10 cellular contexts compared by ENCODE assay signal in the genomic region with DNA sequence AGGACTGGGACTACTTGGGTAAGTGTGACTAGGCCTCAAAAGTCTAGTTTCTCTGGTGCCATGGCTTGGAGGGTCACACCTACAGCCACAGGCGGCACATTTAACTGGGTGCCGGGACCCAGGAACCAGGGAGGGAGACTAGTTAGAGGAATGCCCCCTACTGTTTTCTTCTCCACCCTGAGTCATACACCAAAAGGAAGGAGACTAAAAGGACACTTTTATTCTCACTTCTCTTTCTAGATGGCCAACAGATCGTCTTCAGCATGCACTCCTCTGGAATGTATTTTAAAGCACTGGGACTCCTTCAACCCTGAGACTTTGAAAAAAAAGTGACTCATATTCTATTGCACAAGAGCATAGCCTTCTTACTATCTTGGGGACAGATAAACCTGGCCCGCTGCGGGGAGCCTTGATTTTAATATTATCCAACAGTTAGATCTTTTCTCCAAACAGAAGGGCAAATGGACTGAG. TPM values are rescaled to one million over a fixed set of nuclear protein-coding genes. Genes with fewer than 3 reads are reported as not detected.
DNase-seq lines count a peak whose midpoint lies in the region; ATAC-seq and TF ChIP-seq lines count a peak whose summit lies in the region.
"Had no signal": no experiment of that assay in that cellular context is flagged by ENCODE, and none has a peak within 500 bp of the region (broad histone marks: within the 10 kb centered on the region; RNA-seq: fewer than 3 reads in every experiment).

No MANE protein-coding gene starts in this region.

- H3K9me3 Mint-ChIP-seq in CD14-positive monocyte (peaks cover 16 to 39% (median 28%) of the 10 kb centered on the region in 7 donors), endothelial cell (ENCODE audit: unreplicated experiment) (peaks cover 18% of the 10 kb centered on the region)

- TF ChIP-seq CTCF in CD14-positive monocyte (IDR thresholded peaks at IDR 0.05) (no peak), endothelial cell (IDR thresholded peaks at IDR 0.05; ENCODE audit: unreplicated experiment) (no peak), omental fat pad (IDR thresholded peaks at IDR 0.05) (no peak)

- H3K27me3 Mint-ChIP-seq in CD14-positive monocyte (ENCODE audit: low read depth in 3 of 3) (no peaks in the 10 kb centered on the region), endothelial cell (ENCODE audit: unreplicated experiment) (peaks cover 9% of the 10 kb centered on the region)

- H3K27ac Mint-ChIP-seq in CD14-positive monocyte: peak overlapping the region; percentile 79 to 94 (median 91)
- H3K27ac Mint-ChIP-seq in endothelial cell (ENCODE audit: unreplicated experiment): no peak overlapping the region

- H3K4me3 Mint-ChIP-seq in CD14-positive monocyte (peak overlapping the region in 1 of 2 donors; percentile 62), endothelial cell (ENCODE audit: unreplicated experiment) (peak overlapping the region; percentile 7)

- DNase-seq in CD14-positive monocyte (ENCODE audit: low spot score): peak; percentile 47
- DNase-seq in NCI-H226: peak; percentile 58
- no peak for DNase-seq in endothelial cell (ENCODE audit: low spot score)
- no peak for DNase-seq in omental fat pad (ENCODE audit: low spot score)
- no peak for DNase-seq in cerebellar nuclear complex (lab: John Stamatoyannopoulos, UW)
- DNase-seq in activated naive CD4-positive, alpha-beta T cell treated with anti-CD3 and anti-CD28 coated beads, Interleukin-2, amount 50 U/mL, for 16 hours: no peak
- DNase-seq in activated CD4-positive, alpha-beta T cell treated with anti-CD3 and anti-CD28 coated beads, Interleukin-2, amount 50 U/mL, for 4 hours: no peak
- DNase-seq: DND-41, NCI-H187 treated with DMSO at 0.1 percent for 48 hours had no signal

- intact Hi-C loops in CD14-positive monocyte (cut with micrococcal nuclease): loop anchor here in 1 of 2 donors (10.0 kb wide), 1 partner anchor 1137 kb away; no protein-coding TSS in a partner anchor

- H3K4me1 Mint-ChIP-seq in CD14-positive monocyte: peaks cover 34% of the 10 kb centered on the region
- peaks cover 16% of the 10 kb centered on the region for H3K4me1 Mint-ChIP-seq in endothelial cell (ENCODE audit: unreplicated experiment)

- ATAC-seq in omental fat pad (ENCODE audit: low FRiP score) (peak; percentile 75), HG03025 (IDR thresholded peaks at IDR 0.05; ENCODE audit: low FRiP score, unreplicated experiment) (no peak)

- H3K36me3 Mint-ChIP-seq in CD14-positive monocyte: peaks cover 18 to 27% of the 10 kb centered on the region in 2 donors
- H3K36me3 Mint-ChIP-seq in endothelial cell (ENCODE audit: low read depth, unreplicated experiment): peaks cover 35% of the 10 kb centered on the region

RNA-seq across cellular contexts. Expression of a gene that starts 33.4 kb away (rescaled TPM):
- polyA plus RNA-seq in CD14-positive monocyte: under 1 TPM in 1 of 2 donors, not detected in 1; 0.28 TPM
- not detected for total RNA-seq in endothelial cell (ENCODE audit: unreplicated experiment)
- 10 to 100 TPM in 1 of 4 donors, 1 to 10 TPM in 3; 3.4 to 41.0 (median 3.8) TPM for total RNA-seq in omental fat pad

Comparison
In these comparisons a context has a peak if more than half of its experiments do, and no peak if none do; other contexts are left out.
1. DNase-seq: peak in CD14-positive monocyte (single experiment) and NCI-H226 (single experiment); none in endothelial cell (single experiment), omental fat pad (single experiment), cerebellar nuclear complex (0 of 2), activated naive CD4-positive, alpha-beta T cell treated with anti-CD3 and anti-CD28 coated beads, Interleukin-2, amount 50 U/mL, for 16 hours (single experiment) and activated CD4-positive, alpha-beta T cell treated with anti-CD3 and anti-CD28 coated beads, Interleukin-2, amount 50 U/mL, for 4 hours (0 of 2).